Comparison of ENCODE assay signal across 8 cellular contexts in genomic region chr9:95316794-95317118, GRCh38. TPM values are rescaled to one million over a fixed set of nuclear protein-coding genes. Genes with fewer than 3 reads are reported as not detected.
DNase-seq lines count a peak whose midpoint lies in the region; ATAC-seq and TF ChIP-seq lines count a peak whose summit lies in the region.

No MANE protein-coding gene starts in this region.

- no peaks in the 10 kb centered on the region for H3K9me3 ChIP-seq in CD8-positive, alpha-beta memory T cell (ENCODE audit: low read length)
- no peaks in the 10 kb centered on the region for H3K9me3 ChIP-seq in esophagus squamous epithelium

- ATAC-seq in GM18867 (IDR thresholded peaks at IDR 0.05; ENCODE audit: unreplicated experiment) (peak; percentile 43), HG03045 (IDR thresholded peaks at IDR 0.05; ENCODE audit: unreplicated experiment) (peak; percentile 53), naive B cell (ENCODE audit: low read depth in 2 of 2) (peak; percentile 27 to 43)

- peak overlapping the region; percentile 0 to 99 (median 71) for H3K27ac Mint-ChIP-seq in CD8-positive, alpha-beta memory T cell
- peak overlapping the region in 5 of 6 donors; percentile 8 to 93 (median 74) for H3K27ac Mint-ChIP-seq in naive B cell

- peaks cover 4% of the 10 kb centered on the region for H3K4me1 ChIP-seq in CD8-positive, alpha-beta memory T cell (ENCODE audit: insufficient read depth, low read length)
- H3K4me1 ChIP-seq in esophagus squamous epithelium: peaks cover 4 to 40% (median 11%) of the 10 kb centered on the region in 3 donors

- CTCF ChIA-PET in CD8-positive, alpha-beta memory T cell (lab: Charles Lee): no interaction called here

- H3K4me1 Mint-ChIP-seq in CD8-positive, alpha-beta memory T cell: peaks cover 10 to 14% (median 12%) of the 10 kb centered on the region in 3 donors
- H3K4me1 Mint-ChIP-seq in naive B cell: peaks cover 16 to 22% (median 18%) of the 10 kb centered on the region in 3 donors

- peak overlapping the region; percentile 89 to 98 (median 92) for H3K4me3 Mint-ChIP-seq in CD8-positive, alpha-beta memory T cell
- peak overlapping the region; percentile 92 to 98 (median 96) for H3K4me3 Mint-ChIP-seq in naive B cell

- H3K27me3 ChIP-seq in CD8-positive, alpha-beta memory T cell (ENCODE audit: insufficient read depth, low read length, poor library complexity, severe bottlenecking): no peaks in the 10 kb centered on the region
- H3K27me3 ChIP-seq in esophagus squamous epithelium: no peaks in the 10 kb centered on the region

- DNase-seq in CD8-positive, alpha-beta memory T cell: peak in 3 of 5 donors; percentile 27 to 58 (median 50)
- DNase-seq in NCI-H2029 (lab: John Stamatoyannopoulos, UW) (peak; percentile 70), esophagus squamous epithelium (lab: John Stamatoyannopoulos, UW) (no peak), naive B cell (no peak), OCI-M2 (lab: John Stamatoyannopoulos, UW; ENCODE audit: unreplicated experiment) (no peak)

- no peaks in the 10 kb centered on the region for H3K9me3 Mint-ChIP-seq in CD8-positive, alpha-beta memory T cell
- H3K9me3 Mint-ChIP-seq in naive B cell: no peaks in the 10 kb centered on the region

- H3K4me3 ChIP-seq in CD8-positive, alpha-beta memory T cell (ENCODE audit: low read length): peak overlapping the region; percentile 60
- H3K4me3 ChIP-seq in esophagus squamous epithelium: peak overlapping the region; percentile 87 to 100 (median 93)

- H3K27ac ChIP-seq in CD8-positive, alpha-beta memory T cell (ENCODE audit: low read depth, low read length): no peak overlapping the region
- H3K27ac ChIP-seq in VCaP (peak overlapping the region; percentile 95), esophagus squamous epithelium (peak overlapping the region; percentile 95 to 100 (median 96))

- TF ChIP-seq POLR2A in esophagus squamous epithelium (IDR thresholded peaks at IDR 0.05): no peak

- intact Hi-C loops in esophagus squamous epithelium (cut with DNase I): no loop called here

- peaks cover 0 to 5% (median 3%) of the 10 kb centered on the region in 3 donors for H3K36me3 Mint-ChIP-seq in CD8-positive, alpha-beta memory T cell
- H3K36me3 Mint-ChIP-seq in naive B cell: no peaks in the 10 kb centered on the region

- TF ChIP-seq CTCF in VCaP (conservative IDR thresholded peaks at IDR 0.05): peak; percentile 16; the same call in 1 of the 2 replicates
- TF ChIP-seq CTCF in esophagus squamous epithelium (IDR thresholded peaks at IDR 0.05): no peak

- POLR2A ChIA-PET in CD8-positive, alpha-beta memory T cell (lab: Charles Lee): interaction anchor here (0.8 to 1.0 kb wide), 2 partner anchors 15 to 590 kb away, joined by 3 to 4 read pairs; partner anchors contain the start of gene AOPEP

- WGBS in esophagus squamous epithelium, 2 donors: 1 to 7% methylated on average over 5 to 12 of the region's 22 CpGs

- H3K36me3 ChIP-seq in CD8-positive, alpha-beta memory T cell (ENCODE audit: insufficient read depth, low read length): no peaks in the 10 kb centered on the region
- H3K36me3 ChIP-seq in esophagus squamous epithelium: no peaks in the 10 kb centered on the region

- peaks cover 0 to 7% of the 10 kb centered on the region in 2 donors for H3K27me3 Mint-ChIP-seq in CD8-positive, alpha-beta memory T cell
- H3K27me3 Mint-ChIP-seq in naive B cell: peaks cover 8 to 11% (median 9%) of the 10 kb centered on the region in 3 donors

RNA-seq across cellular contexts. Expression of gene FANCC, which starts 0.8 kb away (rescaled TPM):
- 10 to 100 TPM; 18.0 to 18.5 TPM for total RNA-seq in CD8-positive, alpha-beta memory T cell
- polyA plus RNA-seq in CD8-positive, alpha-beta memory T cell: 2.7 TPM
- total RNA-seq in esophagus squamous epithelium: 1 to 10 TPM; 2.2 to 9.3 (median 6.5) TPM
- polyA plus RNA-seq in naive B cell (ENCODE audit: low read depth in 6 of 6): 10 to 100 TPM in 1 of 6 donors, 1 to 10 TPM in 5; 1.3 to 11.8 (median 3.4) TPM

Comparison
In these comparisons a context has a peak if more than half of its experiments do, and no peak if none do; other contexts are left out.
1. DNase-seq: peak in CD8-positive, alpha-beta memory T cell (3 of 5) and NCI-H2029 (single experiment); none in esophagus squamous epithelium (single experiment), naive B cell (single experiment) and OCI-M2 (single experiment).
2. Peak in every context shown above with its lines, with median percentiles within 50 percentile points of each other: ATAC-seq.